In the genomic region with DNA sequence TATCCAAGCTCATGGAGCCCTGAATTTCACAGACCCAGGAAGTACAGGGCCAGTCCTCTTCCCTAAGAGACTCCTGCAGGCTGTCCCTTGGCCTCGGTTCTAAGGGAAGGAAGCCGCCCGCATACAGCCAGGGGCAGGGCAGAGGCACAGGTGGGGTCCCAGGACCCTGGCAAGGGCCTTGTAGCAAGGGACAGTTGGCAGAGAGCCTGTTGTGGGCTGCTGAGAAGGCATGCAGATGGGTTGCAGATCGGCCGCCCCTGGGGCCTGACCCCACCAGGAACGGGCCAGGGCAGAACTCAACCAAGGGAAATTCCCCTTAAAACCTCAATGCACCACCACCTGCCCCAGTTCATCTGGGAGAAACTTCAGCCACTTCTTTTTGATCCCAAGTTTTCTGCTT, we compare ENCODE assay signal across 19 cellular contexts. TPM values are rescaled to one million over a fixed set of nuclear protein-coding genes. Genes with fewer than 3 reads are reported as not detected.
DNase-seq lines count a peak whose midpoint lies in the region; ATAC-seq and TF ChIP-seq lines count a peak whose summit lies in the region.
"Had no signal": no experiment of that assay in that cellular context is flagged by ENCODE, and none has a peak within 500 bp of the region (broad histone marks: within the 10 kb centered on the region; RNA-seq: fewer than 3 reads in every experiment).

No MANE protein-coding gene starts in this region.

- H3K4me1 Mint-ChIP-seq in activated CD8-positive, alpha-beta memory T cell treated with anti-CD3 and anti-CD28 coated beads, Interleukin-2, amount 10 ng/mL, durations not matched to agents 7 days and 5 days = peaks cover 13% of the 10 kb centered on the region
- H3K4me1 Mint-ChIP-seq: CD4-positive, alpha-beta memory T cell; T-helper 17 cell had no signal

- TF ChIP-seq CTCF in omental fat pad (IDR thresholded peaks at IDR 0.05) = no peak
- no peak for TF ChIP-seq CTCF in tibial artery (IDR thresholded peaks at IDR 0.05)
- no peak for TF ChIP-seq CTCF in colonic mucosa (IDR thresholded peaks at IDR 0.05)

- no peaks in the 10 kb centered on the region for H3K9me3 ChIP-seq in adipocyte (ENCODE audit: control insufficient read depth, low read length)
- H3K9me3 ChIP-seq in tibial artery = no peaks in the 10 kb centered on the region
- H3K9me3 ChIP-seq in colonic mucosa = no peaks in the 10 kb centered on the region
- H3K9me3 ChIP-seq: SK-N-SH had no signal

- H3K4me3 Mint-ChIP-seq in activated CD8-positive, alpha-beta memory T cell treated with anti-CD3 and anti-CD28 coated beads, Interleukin-2, amount 10 ng/mL, durations not matched to agents 7 days and 5 days = no peak overlapping the region
- H3K4me3 Mint-ChIP-seq: activated CD4-positive, alpha-beta T cell treated with anti-CD3 and anti-CD28 coated beads for 36 hours; brain; CD4-positive, alpha-beta memory T cell; nephron; T-helper 17 cell had no signal

- peaks cover 33% of the 10 kb centered on the region for H3K36me3 Mint-ChIP-seq in activated CD8-positive, alpha-beta memory T cell treated with anti-CD3 and anti-CD28 coated beads, Interleukin-2, amount 10 ng/mL, durations not matched to agents 7 days and 5 days

- H3K4me3 ChIP-seq in adipocyte (ENCODE audit: low read length) (no peak overlapping the region), tibial artery (no peak overlapping the region), colonic mucosa (no peak overlapping the region)

- peak overlapping the region; percentile 36 to 67 for H3K27ac ChIP-seq in tibial artery
- H3K27ac ChIP-seq in colonic mucosa = no peak overlapping the region
- H3K27ac ChIP-seq: 22Rv1 had no signal

- peaks cover 76% of the 10 kb centered on the region for H3K36me3 ChIP-seq in adipocyte (ENCODE audit: control insufficient read depth, insufficient read depth, low read length, severe bottlenecking)
- peaks cover 6 to 75% (median 52%) of the 10 kb centered on the region in 3 donors for H3K36me3 ChIP-seq in tibial artery
- peaks cover 8% of the 10 kb centered on the region for H3K36me3 ChIP-seq in colonic mucosa

- H3K9me3 Mint-ChIP-seq in activated CD8-positive, alpha-beta memory T cell treated with anti-CD3 and anti-CD28 coated beads, Interleukin-2, amount 10 ng/mL, durations not matched to agents 7 days and 5 days (ENCODE audit: low read depth) = no peaks in the 10 kb centered on the region
- H3K9me3 Mint-ChIP-seq: activated T-helper 2 cell treated with anti-CD3 and anti-CD28 coated beads, Interferon-gamma antibody, Interleukin-2, Interleukin-4, amounts not matched to agents 10 μg/mL and 5 μg/mL and 100 μg/mL, durations not matched to agents 14 hours and 24 hours and 36 hours; brain; CD4-positive, alpha-beta memory T cell had no signal

- H3K27me3 Mint-ChIP-seq in activated CD8-positive, alpha-beta memory T cell treated with anti-CD3 and anti-CD28 coated beads, Interleukin-2, amount 10 ng/mL, durations not matched to agents 7 days and 5 days = no peaks in the 10 kb centered on the region
- H3K27me3 Mint-ChIP-seq: activated CD4-positive, alpha-beta T cell treated with anti-CD3 and anti-CD28 coated beads for 36 hours; brain; CD4-positive, alpha-beta memory T cell; T-helper 17 cell had no signal

- ATAC-seq in activated CD8-positive, alpha-beta memory T cell treated with anti-CD3 and anti-CD28 coated beads, Interleukin-2, amount 10 ng/mL, durations not matched to agents 7 days and 5 days = no peak
- peak; percentile 33 for ATAC-seq in omental fat pad (ENCODE audit: low FRiP score)

- intact Hi-C loops in tibial artery (cut with DNase I; ENCODE audit: low total_unique reads) (loop anchor here (2.0 kb wide), 1 partner anchor 293 kb away; no protein-coding TSS in a partner anchor), colonic mucosa (cut with DNase I) (loop anchor here (5.0 to 10.0 kb wide), 3 partner anchors 132 to 499 kb away; no protein-coding TSS in a partner anchor)

- no peak overlapping the region for H3K27ac Mint-ChIP-seq in activated CD8-positive, alpha-beta memory T cell treated with anti-CD3 and anti-CD28 coated beads, Interleukin-2, amount 10 ng/mL, durations not matched to agents 7 days and 5 days
- H3K27ac Mint-ChIP-seq: activated CD4-positive, alpha-beta T cell treated with anti-CD3 and anti-CD28 coated beads for 36 hours; activated T-helper 2 cell treated with anti-CD3 and anti-CD28 coated beads, Interferon-gamma antibody, Interleukin-2, Interleukin-4, amounts not matched to agents 10 μg/mL and 5 μg/mL and 100 μg/mL, durations not matched to agents 14 hours and 24 hours and 36 hours; T-helper 17 cell had no signal

- peak; percentile 12 for DNase-seq in activated CD8-positive, alpha-beta memory T cell treated with anti-CD3 and anti-CD28 coated beads, Interleukin-2, amount 10 ng/mL, durations not matched to agents 7 days and 5 days
- no peak for DNase-seq in activated CD8-positive, alpha-beta memory T cell treated with anti-CD3 and anti-CD28 coated beads for 24 hours
- no peak for DNase-seq in adipocyte (ENCODE audit: low read depth)
- no peak for DNase-seq in omental fat pad (ENCODE audit: low spot score)
- DNase-seq in tibial artery = peak in 1 of 2 donors; percentile 61
- DNase-seq in colonic mucosa = no peak
- no peak for DNase-seq in AG08395 (ENCODE audit: low spot score)
- no peak for DNase-seq in NK-92 (lab: John Stamatoyannopoulos, UW; ENCODE audit: unreplicated experiment)
- DNase-seq: activated CD4-positive, alpha-beta T cell treated with anti-CD3 and anti-CD28 coated beads for 36 hours; CD4-positive, alpha-beta memory T cell; effector memory CD4-positive, alpha-beta T cell; foreskin melanocyte; GOT3; SK-N-SH; T-helper 17 cell had no signal

- peaks cover 4% of the 10 kb centered on the region for H3K4me1 ChIP-seq in adipocyte (ENCODE audit: control insufficient read depth, insufficient read depth, low read length)
- H3K4me1 ChIP-seq in tibial artery = peaks cover 0 to 35% (median 13%) of the 10 kb centered on the region in 4 donors
- no peaks in the 10 kb centered on the region for H3K4me1 ChIP-seq in colonic mucosa

- CTCF ChIA-PET in activated CD8-positive, alpha-beta memory T cell treated with anti-CD3 and anti-CD28 coated beads, Interleukin-2, amount 10 ng/mL, durations not matched to agents 7 days and 5 days (lab: Charles Lee) = interaction anchor here (0.8 to 7.2 kb wide), 10 partner anchors 9 to 499 kb away, joined by 3 to 58 read pairs (median 4); a partner anchor contains a TSS

- H3K9ac ChIP-seq in adipocyte (ENCODE audit: low read length) = peak overlapping the region; percentile 69
- no peak overlapping the region for H3K9ac ChIP-seq in colonic mucosa (ENCODE audit: low read depth in 2 of 2, low read length in 2 of 2)
- H3K9ac ChIP-seq: SK-N-SH had no signal

- no peaks in the 10 kb centered on the region for H3K27me3 ChIP-seq in adipocyte (replicated peaks; ENCODE audit: control insufficient read depth, insufficient read depth, low read length)
- no peaks in the 10 kb centered on the region for H3K27me3 ChIP-seq in tibial artery
- no peaks in the 10 kb centered on the region for H3K27me3 ChIP-seq in colonic mucosa

RNA-seq across cellular contexts. Expression of a gene that starts 36.1 kb away (rescaled TPM):
- 10 to 100 TPM; 11.4 to 15.1 TPM for total RNA-seq in activated CD8-positive, alpha-beta memory T cell treated with anti-CD3 and anti-CD28 coated beads, Interleukin-2, amount 10 ng/mL, durations not matched to agents 7 days and 5 days
- total RNA-seq in omental fat pad (10 to 100 TPM in 3 of 4 donors, 1 to 10 TPM in 1; 10.0 to 26.2 (median 12.5) TPM), colonic mucosa (1 to 10 TPM; 8.2 to 8.4 TPM)
